Comparison of ENCODE assay signal across 8 cellular contexts in genomic region chr6:24666097-24666615, GRCh38. TPM values are rescaled to one million over a fixed set of nuclear protein-coding genes. Genes with fewer than 3 reads are reported as not detected.
DNase-seq lines count a peak whose midpoint lies in the region; ATAC-seq, FAIRE-seq and TF ChIP-seq lines count a peak whose summit lies in the region.

No MANE protein-coding gene starts in this region.

- ATAC-seq in GM18519 (IDR thresholded peaks at IDR 0.05; ENCODE audit: low FRiP score, unreplicated experiment) (peak; percentile 32), HG03064 (IDR thresholded peaks at IDR 0.05; ENCODE audit: low read depth, unreplicated experiment) (peak; percentile 33)

- H3K4me3 ChIP-seq in cardiac fibroblast (replicated peaks in 1 of 2; ENCODE audit: low read depth in 2 of 2, low read length in 2 of 2), result peak overlapping the region; percentile 96 to 98
- H3K4me3 ChIP-seq in kidney (ENCODE audit: low read length in 2 of 2), result peak overlapping the region; percentile 99 to 100

- POLR2A ChIA-PET in RWPE1 (lab: Yijun Ruan, JAX; ENCODE audit: low non-redundant PET), result interaction anchor here (1.2 kb wide), 1 partner anchor 82 kb away, joined by 3 read pairs; no protein-coding TSS in a partner anchor

- peak; percentile 24 for DNase-seq in AG08395 (ENCODE audit: low spot score)
- peak; percentile 51 for DNase-seq in RWPE1 (ENCODE audit: low spot score)
- peak in 1 of 2 donors; percentile 42 for DNase-seq in cardiac fibroblast (ENCODE audit: low read depth in 2 of 2)
- DNase-seq in kidney, result peak; percentile 78
- DNase-seq in stimulated activated CD4-positive, alpha-beta T cell treated with anti-CD3 and anti-CD28 coated beads, Interleukin-4, amount 100 ng/mL, for 48 hours (ENCODE audit: low read depth in 2 of 2), result peak; percentile 18 to 25
- no peak for DNase-seq in SW 1271 (lab: John Stamatoyannopoulos, UW)

- peaks cover 0 to 3% of the 10 kb centered on the region in 2 donors for H3K9me3 ChIP-seq in kidney (ENCODE audit: control insufficient read depth in 1 of 2, low read length in 2 of 2)

- TF ChIP-seq CTCF in RWPE1 (conservative IDR thresholded peaks at IDR 0.05; ENCODE audit: low read depth) (no peak), cardiac fibroblast (IDR thresholded peaks at IDR 0.05; ENCODE audit: low read depth, low read length) (no peak), kidney (IDR thresholded peaks at IDR 0.05; ENCODE audit: borderline replicate concordance, extremely low read depth, insufficient read depth) (no peak)

- H3K4me1 ChIP-seq in kidney (ENCODE audit: control insufficient read depth in 1 of 2, insufficient read depth in 1 of 2, low read depth in 1 of 2, low read length in 2 of 2), result peaks cover 15 to 21% of the 10 kb centered on the region in 2 donors

- H3K27ac ChIP-seq in RWPE1 (peak overlapping the region; percentile 89), kidney (ENCODE audit: low read depth in 2 of 2, low read length in 2 of 2) (peak overlapping the region; percentile 85 to 95)

- H3K9ac ChIP-seq in kidney (ENCODE audit: low read length in 2 of 2), result peak overlapping the region; percentile 92 to 96

- no peak for FAIRE-seq in kidney (lab: Jason Lieb, UNC)

- peaks cover 8 to 10% of the 10 kb centered on the region in 2 donors for H3K36me3 ChIP-seq in kidney (ENCODE audit: control insufficient read depth in 1 of 2, insufficient read depth in 2 of 2, low read length in 2 of 2)

- intact Hi-C loops in kidney (cut with DNase I), result no loop called here

- CTCF ChIA-PET in RWPE1 (lab: Yijun Ruan, JAX), result interaction anchor here (0.7 to 1.5 kb wide), 2 partner anchors 85 to 241 kb away, joined by 3 to 8 read pairs; no protein-coding TSS in a partner anchor

RNA-seq across cellular contexts. Expression of gene TDP2, which starts 0.5 kb away (rescaled TPM):
- total RNA-seq in kidney, result 33.0 TPM
- polyA plus RNA-seq in kidney (ENCODE audit: insufficient read depth, low read depth, low replicate concordance), result 82.9 TPM

RNA-seq across cellular contexts. Expression of gene ACOT13, which starts 0.7 kb away (rescaled TPM):
- 15.3 TPM for total RNA-seq in kidney
- 109 TPM for polyA plus RNA-seq in kidney (ENCODE audit: insufficient read depth, low read depth, low replicate concordance)

RNA-seq across cellular contexts. Expression of gene KIAA0319, which starts 20.2 kb away (rescaled TPM):
- total RNA-seq in kidney, result 0.16 TPM
- polyA plus RNA-seq in kidney (ENCODE audit: insufficient read depth, low read depth, low replicate concordance), result 0.11 TPM

RNA-seq across cellular contexts. Expression of gene C6orf62, which starts 52.8 kb away (rescaled TPM):
- 114 TPM for total RNA-seq in kidney
- polyA plus RNA-seq in kidney (ENCODE audit: insufficient read depth, low read depth, low replicate concordance), result 55.8 TPM

Comparison
In these comparisons a context has a peak if more than half of its experiments do, and no peak if none do; other contexts are left out.
1. DNase-seq: peak in AG08395 (single experiment), RWPE1 (single experiment), kidney (single experiment) and stimulated activated CD4-positive, alpha-beta T cell treated with anti-CD3 and anti-CD28 coated beads, Interleukin-4, amount 100 ng/mL, for 48 hours (2 of 2); none in SW 1271 (0 of 2).